ENCODE assay signal across 15 cellular contexts in genomic region chr2:9201185-9201891, GRCh38. TPM values are rescaled to one million over a fixed set of nuclear protein-coding genes. Genes with fewer than 3 reads are reported as not detected.
DNase-seq lines count a peak whose midpoint lies in the region; TF ChIP-seq lines count a peak whose summit lies in the region.
"Had no signal": no experiment of that assay in that cellular context is flagged by ENCODE, and none has a peak within 500 bp of the region (broad histone marks: within the 10 kb centered on the region; RNA-seq: fewer than 3 reads in every experiment).

No MANE protein-coding gene starts in this region.

- H3K27me3 Mint-ChIP-seq in neural crest cell (ENCODE audit: low read depth): no peaks in the 10 kb centered on the region

- no peaks in the 10 kb centered on the region for H3K9me3 Mint-ChIP-seq in neural crest cell
- H3K9me3 Mint-ChIP-seq: activated CD4-positive, alpha-beta T cell treated with anti-CD3 and anti-CD28 coated beads, Interleukin-2, amount 10 ng/mL, durations not matched to agents 7 days and 5 days; CD8-positive, alpha-beta memory T cell; central memory CD8-positive, alpha-beta T cell had no signal

- no peaks in the 10 kb centered on the region for H3K36me3 Mint-ChIP-seq in neural crest cell (ENCODE audit: low read depth)

- TF ChIP-seq CTCF in epithelial cell of esophagus (IDR thresholded peaks at IDR 0.05; ENCODE audit: insufficient read depth, low read depth, low read length, missing control alignments) (no peak), neural crest cell (conservative IDR thresholded peaks at IDR 0.05) (no peak)

- no peak overlapping the region for H3K4me3 ChIP-seq in epithelial cell of esophagus (ENCODE audit: low read length)
- H3K4me3 ChIP-seq: MG63 had no signal

- H3K4me1 Mint-ChIP-seq in neural crest cell: peaks cover 39% of the 10 kb centered on the region

- H3K4me3 Mint-ChIP-seq in neural crest cell: peak overlapping the region; percentile 3
- H3K4me3 Mint-ChIP-seq: activated CD4-positive, alpha-beta T cell treated with anti-CD3 and anti-CD28 coated beads, Interleukin-2, amount 10 ng/mL, durations not matched to agents 7 days and 5 days; CD8-positive, alpha-beta memory T cell; central memory CD8-positive, alpha-beta T cell had no signal

- no peak overlapping the region for H3K27ac Mint-ChIP-seq in neural crest cell (ENCODE audit: unreplicated experiment)
- H3K27ac Mint-ChIP-seq: activated CD4-positive, alpha-beta T cell treated with anti-CD3 and anti-CD28 coated beads, Interleukin-2, amount 10 ng/mL, durations not matched to agents 7 days and 5 days; CD8-positive, alpha-beta memory T cell had no signal

- DNase-seq in Daoy (ENCODE audit: low read depth) (peak; percentile 54), NCI-H226 (peak; percentile 66), epithelial cell of esophagus (ENCODE audit: low read depth) (peak; percentile 63), neural crest cell (ENCODE audit: low read depth, low spot score) (no peak), RPMI8226 (no peak), NCI-H2029 treated with DMSO at 0.1 percent for 48 hours (lab: John Stamatoyannopoulos, UW) (no peak)
- no peak for DNase-seq in activated T-cell treated with anti-CD3 and anti-CD28 coated beads, Interleukin-2, amount 50 U/mL, for 1 hour
- DNase-seq in activated naive CD4-positive, alpha-beta T cell (lab: John Stamatoyannopoulos, UW): no peak
- DNase-seq: activated CD4-positive, alpha-beta T cell treated with anti-CD3 and anti-CD28 coated beads, Interleukin-2, amount 10 ng/mL, durations not matched to agents 7 days and 5 days; activated gamma-delta T cell; CD8-positive, alpha-beta memory T cell; MG63; NCI-H2171 treated with DMSO at 0.1 percent for 48 hours; T-helper 1 cell had no signal

RNA-seq across cellular contexts. Expression of gene ASAP2, which starts 5.3 kb away (rescaled TPM):
- total RNA-seq in Daoy (2014; rRNA removed; shearing (Covaris generic)): 20.3 and 22.7 TPM in 2 replicates
- 48.6 and 51.8 TPM in 2 replicates for total RNA-seq in neural crest cell

Comparison
In these comparisons a context has a peak if more than half of its experiments do, and no peak if none do; other contexts are left out.
1. DNase-seq: peak in Daoy (single experiment), NCI-H226 (single experiment) and epithelial cell of esophagus (single experiment); none in neural crest cell (single experiment), activated T-cell treated with anti-CD3 and anti-CD28 coated beads, Interleukin-2, amount 50 U/mL, for 1 hour (single experiment), RPMI8226 (single experiment), activated naive CD4-positive, alpha-beta T cell (0 of 4) and NCI-H2029 treated with DMSO at 0.1 percent for 48 hours (single experiment).